In the genomic region with DNA sequence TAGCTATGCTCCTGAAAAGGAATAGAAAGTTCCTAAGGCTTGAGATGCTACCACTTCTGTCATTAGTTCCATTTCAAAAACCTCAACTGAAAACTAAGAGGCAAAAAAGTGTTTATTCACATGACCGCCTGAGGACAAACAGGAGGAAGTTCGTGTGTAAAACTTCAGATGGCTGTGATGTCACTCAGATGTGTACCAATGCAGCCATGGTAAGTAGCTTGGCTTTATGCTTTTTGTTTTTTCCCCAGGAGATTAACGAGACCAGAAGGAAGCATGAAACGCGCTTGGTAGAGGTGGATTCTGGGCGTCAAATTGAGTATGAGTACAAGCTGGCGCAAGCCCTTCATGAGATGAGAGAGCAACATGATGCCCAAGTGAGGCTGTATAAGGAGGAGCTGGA, we compare ENCODE assay signal across 20 cellular contexts. TPM values are rescaled to one million over a fixed set of nuclear protein-coding genes. Genes with fewer than 3 reads are reported as not detected.
DNase-seq lines count a peak whose midpoint lies in the region; ATAC-seq, FAIRE-seq and TF ChIP-seq lines count a peak whose summit lies in the region.
"Had no signal": no experiment of that assay in that cellular context is flagged by ENCODE, and none has a peak within 500 bp of the region (broad histone marks: within the 10 kb centered on the region; RNA-seq: fewer than 3 reads in every experiment).

No MANE protein-coding gene starts in this region.

- H3K4me2 ChIP-seq in endothelial cell of umbilical vein (ENCODE audit: insufficient read depth, low read length): no peak overlapping the region

- no peak overlapping the region for H2AFZ ChIP-seq in endothelial cell of umbilical vein (ENCODE audit: low read depth, low read length)

- H3K27ac Mint-ChIP-seq in activated naive CD8-positive, alpha-beta T cell: peak overlapping the region; percentile 6
- H3K27ac Mint-ChIP-seq in activated naive CD8-positive, alpha-beta T cell treated with anti-CD3 and anti-CD28 coated beads, Interleukin-2, amount 50 U/mL, for 24 hours: no peak overlapping the region

- no peak overlapping the region for H3K9ac ChIP-seq in endothelial cell of umbilical vein (replicated peaks; ENCODE audit: extremely low read depth, insufficient read depth, low read length)

- no peak for FAIRE-seq in endothelial cell of umbilical vein (lab: Jason Lieb, UNC)
- FAIRE-seq: H54, HepG2, urothelium cell line had no signal

- H3K9me3 Mint-ChIP-seq in activated naive CD8-positive, alpha-beta T cell (ENCODE audit: low read depth): no peaks in the 10 kb centered on the region
- no peaks in the 10 kb centered on the region for H3K9me3 Mint-ChIP-seq in activated naive CD8-positive, alpha-beta T cell treated with anti-CD3 and anti-CD28 coated beads, Interleukin-2, amount 50 U/mL, for 24 hours

- ATAC-seq in activated naive CD8-positive, alpha-beta T cell treated with anti-CD3 and anti-CD28 coated beads, Interleukin-2, amount 50 U/mL, for 24 hours: no peak
- ATAC-seq in GM19328 (IDR thresholded peaks at IDR 0.05; ENCODE audit: unreplicated experiment): no peak
- ATAC-seq: body of pancreas, gastrocnemius medialis, HepG2, left lobe of liver, right lobe of liver had no signal

- no peak for TF ChIP-seq POLR2A in endothelial cell of umbilical vein (IDR thresholded peaks at IDR 0.05; ENCODE audit: low read depth, low read length)

- BruUV-seq in endothelial cell of umbilical vein (replicated peaks; lab: Mats Ljungman, UMichigan): no TSS peak

- no peak for TF ChIP-seq CTCF in endothelial cell of umbilical vein (IDR thresholded peaks at IDR 0.05; ENCODE audit: extremely low read depth in 1 of 2, insufficient read depth in 1 of 2, low read depth in 1 of 2, low read length in 2 of 2)

- H3K27me3 ChIP-seq in endothelial cell of umbilical vein (ENCODE audit: control insufficient read depth in 2 of 2, insufficient read depth in 2 of 2, low read length in 2 of 2): no peaks in the 10 kb centered on the region
- H3K27me3 ChIP-seq: body of pancreas, gastrocnemius medialis, right lobe of liver had no signal

- H3K4me3 ChIP-seq in endothelial cell of umbilical vein (replicated peaks in 1 of 3; ENCODE audit: insufficient read depth in 1 of 3, low read depth in 1 of 3, low read length in 3 of 3): no peak overlapping the region
- H3K4me3 ChIP-seq: body of pancreas, gastrocnemius medialis, right lobe of liver had no signal

- no peak for DNase-seq in activated naive CD8-positive, alpha-beta T cell treated with anti-CD3 and anti-CD28 coated beads, Interleukin-2, amount 50 U/mL, for 24 hours
- DNase-seq in SK-MEL-5 (ENCODE audit: low read depth, low spot score): peak; percentile 1
- DNase-seq in endothelial cell of umbilical vein (ENCODE audit: low read depth, low spot score): no peak
- DNase-seq in occipital lobe (lab: John Stamatoyannopoulos, UW): no peak
- no peak for DNase-seq in foreskin melanocyte
- DNase-seq: activated gamma-delta T cell treated with Interleukin-2 at 50 U/mL for 16 hours, body of pancreas, cortex of kidney, gastrocnemius medialis, MM.1S, NCI-H187 treated with DMSO at 0.1 percent for 48 hours, NCI-H510A treated with DMSO at 0.1 percent for 48 hours, right lobe of liver had no signal

- H3K36me3 ChIP-seq in endothelial cell of umbilical vein (ENCODE audit: control insufficient read depth in 2 of 2, extremely low read depth in 1 of 2, insufficient read depth in 2 of 2, low read length in 2 of 2): peaks cover 0 to 10% of the 10 kb centered on the region in 2 experiments
- H3K36me3 ChIP-seq: right lobe of liver had no signal

- peak overlapping the region; percentile 93 for H3K27ac ChIP-seq in endothelial cell of umbilical vein (ENCODE audit: insufficient read depth, low read depth, low read length)
- H3K27ac ChIP-seq: body of pancreas, epithelial cell of prostate, gastrocnemius medialis had no signal

- H3K9me3 ChIP-seq in endothelial cell of umbilical vein (replicated peaks; ENCODE audit: control insufficient read depth, insufficient read depth, low read length): no peaks in the 10 kb centered on the region
- H3K9me3 ChIP-seq: body of pancreas, gastrocnemius medialis, right lobe of liver had no signal

- H3K4me3 Mint-ChIP-seq in activated naive CD8-positive, alpha-beta T cell: no peak overlapping the region
- H3K4me3 Mint-ChIP-seq in activated naive CD8-positive, alpha-beta T cell treated with anti-CD3 and anti-CD28 coated beads, Interleukin-2, amount 50 U/mL, for 24 hours: no peak overlapping the region

- H3K27me3 Mint-ChIP-seq in activated naive CD8-positive, alpha-beta T cell: no peaks in the 10 kb centered on the region
- no peaks in the 10 kb centered on the region for H3K27me3 Mint-ChIP-seq in activated naive CD8-positive, alpha-beta T cell treated with anti-CD3 and anti-CD28 coated beads, Interleukin-2, amount 50 U/mL, for 24 hours

- H3K4me1 ChIP-seq in endothelial cell of umbilical vein (ENCODE audit: control insufficient read depth, extremely low read depth, insufficient read depth, low read length): peaks cover 42% of the 10 kb centered on the region
- H3K4me1 ChIP-seq: body of pancreas, gastrocnemius medialis, right lobe of liver had no signal

- intact Hi-C loops in endothelial cell of umbilical vein (cut with micrococcal nuclease): loop anchor here (2.0 to 5.0 kb wide), 3 partner anchors 153 to 458 kb away; no protein-coding TSS in a partner anchor

- dilution Hi-C loops in endothelial cell of umbilical vein (cut with MboI; ENCODE audit: extremely low pct_ligation_motif_present, low sequenced_read_pairs): no loop called here

- CTCF ChIA-PET in endothelial cell of umbilical vein (lab: Charles Lee): interaction anchor here (1.2 to 4.4 kb wide), 8 partner anchors 8 to 683 kb away, joined by 3 to 47 read pairs (median 5); a partner anchor contains a TSS

- H4K20me1 ChIP-seq in endothelial cell of umbilical vein (replicated peaks; ENCODE audit: control insufficient read depth, extremely low read depth, insufficient read depth, low read length): no peaks in the 10 kb centered on the region

- in situ Hi-C loops in SK-MEL-5 (cut with HindIII; ENCODE audit: low pct_unique_long_range_greater_than_20kb, low sequenced_read_pairs): no loop called here

- H3K36me3 Mint-ChIP-seq in activated naive CD8-positive, alpha-beta T cell: peaks cover 27% of the 10 kb centered on the region
- H3K36me3 Mint-ChIP-seq in activated naive CD8-positive, alpha-beta T cell treated with anti-CD3 and anti-CD28 coated beads, Interleukin-2, amount 50 U/mL, for 24 hours (ENCODE audit: low read depth): peaks cover 72% of the 10 kb centered on the region

- POLR2A ChIA-PET in endothelial cell of umbilical vein (lab: Charles Lee): no interaction called here

- peaks cover 29% of the 10 kb centered on the region for H3K4me1 Mint-ChIP-seq in activated naive CD8-positive, alpha-beta T cell (ENCODE audit: low read depth)
- peaks cover 39% of the 10 kb centered on the region for H3K4me1 Mint-ChIP-seq in activated naive CD8-positive, alpha-beta T cell treated with anti-CD3 and anti-CD28 coated beads, Interleukin-2, amount 50 U/mL, for 24 hours

- no peaks in the 10 kb centered on the region for H3K9me1 ChIP-seq in endothelial cell of umbilical vein (replicated peaks; ENCODE audit: control insufficient read depth, extremely low read depth, insufficient read depth, low read length)

- peaks cover 41% of the 10 kb centered on the region for H3K79me2 ChIP-seq in endothelial cell of umbilical vein (ENCODE audit: control insufficient read depth, insufficient read depth, low read length)

TF ChIP-seq in endothelial cell of umbilical vein, 7 proteins besides CTCF, POLR2A, EP300 and RAD21:
- TF ChIP-seq GATA2 (IDR thresholded peaks at IDR 0.05; ENCODE audit: insufficient read depth, insufficient read length, low read depth, low read length) (no peak), FOS (IDR thresholded peaks at IDR 0.05; ENCODE audit: borderline replicate concordance, insufficient read depth, low read length) (no peak), POLR2AphosphoS5 (IDR thresholded peaks at IDR 0.05; ENCODE audit: insufficient read depth, low read depth, low read length) (no peak)
- TF ChIP-seq, protein P1, sequence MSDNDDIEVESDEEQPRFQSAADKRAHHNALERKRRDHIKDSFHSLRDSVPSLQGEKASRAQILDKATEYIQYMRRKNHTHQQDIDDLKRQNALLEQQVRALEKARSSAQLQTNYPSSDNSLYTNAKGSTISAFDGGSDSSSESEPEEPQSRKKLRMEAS (IDR thresholded peaks at IDR 0.05; ENCODE audit: insufficient read depth, insufficient read length): no peak

RNA-seq across cellular contexts. Expression of a gene that starts 33.0 kb away (rescaled TPM):
- 44.2 and 44.6 TPM in 2 replicates for total RNA-seq in SK-MEL-5 (2014; rRNA removed; shearing (Covaris generic))
- polyA plus RNA-seq in SK-MEL-5 (2015; cell fraction: cytosol; rRNA removed): 71.0 and 114 TPM in 2 replicates
- 23.7 and 34.7 TPM in 2 replicates for polyA plus RNA-seq in SK-MEL-5 (2015; cell fraction: nucleus; rRNA removed)
- total RNA-seq in endothelial cell of umbilical vein (134 and 144 TPM in 2 replicates), occipital lobe (76.7 TPM)
- 45.2 and 45.3 TPM in 2 replicates for polyA plus RNA-seq in endothelial cell of umbilical vein
- polyA plus RNA-seq in endothelial cell of umbilical vein (2011; cell fraction: cytosol; rRNA removed): 42.4 and 43.6 TPM in 2 replicates
- 29.9 and 43.9 TPM in 2 replicates for polyA plus RNA-seq in endothelial cell of umbilical vein (2011; cell fraction: nucleus; rRNA removed)
- 37.5 and 82.9 TPM in 2 replicates for polyA plus RNA-seq in endothelial cell of umbilical vein (2012)
- polyA minus RNA-seq in endothelial cell of umbilical vein: 26.2 and 28.9 TPM in 2 replicates
- 45.5 TPM for polyA minus RNA-seq in endothelial cell of umbilical vein (2011; cell fraction: cytosol; rRNA and poly(A)+ RNA removed)
- polyA minus RNA-seq in endothelial cell of umbilical vein (2011; cell fraction: nucleus; rRNA and poly(A)+ RNA removed): 23.3 and 28.1 TPM in 2 replicates
